ENCODE assay signal across 8 cellular contexts in the genomic region with DNA sequence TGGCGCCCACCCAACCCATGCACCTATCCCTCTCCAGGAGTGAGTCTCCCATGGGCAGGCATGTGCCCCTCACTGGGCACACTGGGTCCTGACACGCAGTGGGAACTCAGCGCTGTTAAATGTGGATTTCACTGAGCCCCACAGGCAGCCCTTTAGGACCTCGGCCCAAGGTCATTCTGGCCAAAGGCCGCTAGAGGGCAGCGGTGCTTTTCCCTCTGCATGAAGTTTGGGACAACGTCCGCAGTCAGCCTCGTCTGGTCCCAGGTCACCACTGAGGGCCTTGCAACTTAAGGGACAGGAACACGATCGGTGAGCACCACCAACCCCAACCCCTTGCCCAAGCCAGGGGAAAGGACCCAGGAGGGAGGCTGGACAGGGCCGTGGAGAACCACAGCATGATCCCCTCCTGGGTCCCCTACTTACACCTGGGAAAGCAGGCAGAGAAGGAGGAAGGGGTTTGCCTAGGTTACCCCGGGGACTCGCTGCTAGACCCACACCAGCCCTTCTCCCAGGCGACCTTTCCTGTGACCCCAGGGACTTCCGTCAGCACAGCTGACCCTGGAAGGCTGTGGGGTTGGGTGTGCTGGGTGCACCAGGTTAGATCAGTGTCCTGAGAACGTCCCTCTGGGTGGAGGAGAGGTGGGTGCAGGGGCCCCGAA. TPM values are rescaled to one million over a fixed set of nuclear protein-coding genes. Genes with fewer than 3 reads are reported as not detected.
DNase-seq lines count a peak whose midpoint lies in the region; ATAC-seq and TF ChIP-seq lines count a peak whose summit lies in the region.

No MANE protein-coding gene starts in this region.

- TF ChIP-seq CTCF in Caco-2 (IDR thresholded peaks at IDR 0.05; ENCODE audit: insufficient read depth in 1 of 2, low read depth in 1 of 2, low read length in 1 of 2, severe bottlenecking in 1 of 2, unreplicated experiment in 1 of 2) (peak; percentile 84 to 90), Loucy (conservative IDR thresholded peaks at IDR 0.05; ENCODE audit: low read length) (peak; percentile 75), choroid plexus epithelial cell (conservative IDR thresholded peaks at IDR 0.05; ENCODE audit: low read depth, low read length) (peak; percentile 94)

- CTCF ChIA-PET in Caco-2 (lab: Charles Lee): no interaction called here

- DNase-seq in Caco-2: peak; percentile 75 to 82
- peak in 1 of 3 donors; percentile 20 for DNase-seq in T-helper 17 cell
- peak; percentile 67 for DNase-seq in choroid plexus epithelial cell (ENCODE audit: low read depth)
- peak; percentile 63 for DNase-seq in left lobe of liver (ENCODE audit: low spot score)
- peak; percentile 35 for DNase-seq in stimulated activated CD4-positive, alpha-beta T cell treated with anti-CD3 and anti-CD28 coated beads, Interleukin-4, amount 100 ng/mL, for 24 hours
- DNase-seq in GF-D8 (lab: John Stamatoyannopoulos, UW): no peak

- H3K27ac Mint-ChIP-seq in Caco-2 (ENCODE audit: unreplicated experiment) (no peak overlapping the region), T-helper 17 cell (no peak overlapping the region)

- ATAC-seq in GM21360 (IDR thresholded peaks at IDR 0.05; ENCODE audit: unreplicated experiment): peak; percentile 72
- ATAC-seq in T-helper 17 cell: peak; percentile 52
- peak; percentile 98 for ATAC-seq in left lobe of liver

- H3K36me3 ChIP-seq in Caco-2 (ENCODE audit: control insufficient read depth, insufficient read depth, low read length) (no peaks in the 10 kb centered on the region), Loucy (ENCODE audit: insufficient read depth, low read length) (no peaks in the 10 kb centered on the region)

- H3K9me3 ChIP-seq in Caco-2: no peaks in the 10 kb centered on the region
- H3K9me3 ChIP-seq in Loucy (ENCODE audit: insufficient read depth, low read depth, low read length): no peaks in the 10 kb centered on the region
- H3K9me3 ChIP-seq in T-helper 17 cell (ENCODE audit: control insufficient read depth, low read length, poor library complexity, severe bottlenecking): no peaks in the 10 kb centered on the region

- H3K9me2 ChIP-seq in Loucy (replicated peaks; ENCODE audit: low read depth, low read length): no peaks in the 10 kb centered on the region

- no peaks in the 10 kb centered on the region for H4K20me1 ChIP-seq in Loucy (ENCODE audit: insufficient read depth, low read length, poor library complexity, severe bottlenecking)

- no peak overlapping the region for H3K4me3 ChIP-seq in Caco-2 (ENCODE audit: low read depth, low read length)
- no peak overlapping the region for H3K4me3 ChIP-seq in Loucy (ENCODE audit: low read length, poor library complexity, severe bottlenecking)
- no peak overlapping the region for H3K4me3 ChIP-seq in choroid plexus epithelial cell (ENCODE audit: low read depth, low read length)

- H3K9ac ChIP-seq in Loucy (ENCODE audit: low read depth, low read length, poor library complexity, severe bottlenecking): no peak overlapping the region

- H3K4me1 ChIP-seq in Caco-2: 0 out of 2 replicates have a peak, but pooled peaks cover 6% of the 10 kb centered on the region
- no peaks in the 10 kb centered on the region for H3K4me1 ChIP-seq in Loucy (ENCODE audit: insufficient read depth, low read length, poor library complexity, severe bottlenecking)

- H3K4me3 Mint-ChIP-seq in Caco-2 (ENCODE audit: unreplicated experiment): peak overlapping the region; percentile 30
- H3K4me3 Mint-ChIP-seq in T-helper 17 cell: no peak overlapping the region

- H3K27me3 Mint-ChIP-seq in Caco-2 (ENCODE audit: insufficient read depth, unreplicated experiment) (peaks cover 3% of the 10 kb centered on the region), T-helper 17 cell (peaks cover 65% of the 10 kb centered on the region)

- H3K27me3 ChIP-seq in Caco-2 (replicated peaks; ENCODE audit: control insufficient read depth, insufficient read depth, low read length) (no peaks in the 10 kb centered on the region), Loucy (ENCODE audit: insufficient read depth, low read length, poor library complexity, severe bottlenecking) (no peaks in the 10 kb centered on the region)

- H3F3A ChIP-seq in Loucy (ENCODE audit: low read depth): no peaks in the 10 kb centered on the region

- H2AFZ ChIP-seq in Loucy (ENCODE audit: low read length): no peak overlapping the region

- H3K9me3 Mint-ChIP-seq in Caco-2 (ENCODE audit: unreplicated experiment): no peaks in the 10 kb centered on the region

- no peaks in the 10 kb centered on the region for H3K79me2 ChIP-seq in Loucy (ENCODE audit: insufficient read depth, low read length)

- H3K36me3 Mint-ChIP-seq in Caco-2 (ENCODE audit: insufficient read depth, unreplicated experiment) (no peaks in the 10 kb centered on the region), T-helper 17 cell (ENCODE audit: low read depth) (no peaks in the 10 kb centered on the region)

- intact Hi-C loops in Caco-2 (cut with micrococcal nuclease; ENCODE audit: unreplicated experiment): loop anchor here (1.0 to 10.0 kb wide), 5 partner anchors 60 to 818 kb away; no protein-coding TSS in a partner anchor

- no TSS peak for BruUV-seq in Caco-2 (replicated peaks; lab: Mats Ljungman, UMichigan)

- POLR2A ChIA-PET in Caco-2 (lab: Charles Lee): no interaction called here

- no peaks in the 10 kb centered on the region for H3K4me1 Mint-ChIP-seq in Caco-2 (ENCODE audit: low read depth, unreplicated experiment)
- peaks cover 2% of the 10 kb centered on the region for H3K4me1 Mint-ChIP-seq in T-helper 17 cell

- no peak overlapping the region for H3K4me2 ChIP-seq in Loucy (ENCODE audit: low read depth, low read length, poor library complexity, severe bottlenecking)

RNA-seq across cellular contexts. Expression of a gene that starts 24.0 kb away (rescaled TPM):
- total RNA-seq in Caco-2 (2022) (not detected in 2 replicates), T-helper 17 cell (not detected), left lobe of liver (not detected)

RNA-seq across cellular contexts. Expression of a gene that starts 56.0 kb away (rescaled TPM):
- total RNA-seq in Caco-2 (2022) (8.8 and 11.2 TPM in 2 replicates), T-helper 17 cell (under 1 TPM in 1 of 2 donors, not detected in 1; 0.12 TPM), left lobe of liver (0.25 TPM)
